Comparison of ENCODE assay signal across 1 cellular context in the genomic region with DNA sequence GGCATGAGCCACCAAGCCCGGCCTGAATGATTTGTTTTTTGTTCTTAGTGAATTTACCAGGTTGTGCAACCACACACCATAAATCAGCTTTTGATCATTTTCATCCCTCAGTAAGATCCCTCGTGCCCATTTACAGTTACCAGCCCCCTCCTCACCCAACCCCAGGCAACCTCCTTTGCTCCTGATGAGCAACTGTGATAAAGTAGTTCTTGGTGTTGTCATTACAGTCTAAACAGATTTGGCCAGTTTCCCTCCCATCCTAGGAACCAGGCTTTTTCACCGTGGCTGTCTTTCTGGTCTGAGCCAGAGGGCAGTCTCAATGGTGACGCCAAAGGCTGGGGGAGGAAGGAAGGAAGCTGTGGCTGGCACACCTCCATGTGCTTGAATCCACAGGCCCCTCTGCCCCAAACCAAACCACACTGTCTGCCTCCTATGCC.
TF ChIP-seq lines count a peak whose summit lies in the region.

No MANE protein-coding gene starts in this region.

TF ChIP-seq in HepG2, 621 proteins besides CTCF, POLR2A, EP300 and RAD21 (continued from another document):
- TF ChIP-seq KIAA2018 (CRISPR knock-in tag; IDR thresholded peaks at IDR 0.05; ENCODE audit: borderline replicate concordance) (no peak), MXD4 (CRISPR knock-in tag; IDR thresholded peaks at IDR 0.05) (no peak), MAZ (IDR thresholded peaks at IDR 0.05; ENCODE audit: borderline replicate concordance, low read depth, low read length) (no peak), MAZ (CRISPR knock-in tag; IDR thresholded peaks at IDR 0.05; ENCODE audit: low read depth) (no peak), THYN1 (CRISPR knock-in tag; IDR thresholded peaks at IDR 0.05; ENCODE audit: borderline replicate concordance, low read depth) (no peak), ZNF138 (CRISPR knock-in tag; IDR thresholded peaks at IDR 0.05; ENCODE audit: low read depth) (no peak), ZBTB7B (CRISPR knock-in tag; IDR thresholded peaks at IDR 0.05) (no peak), MED1 (CRISPR knock-in tag; IDR thresholded peaks at IDR 0.05) (0 out of 2 replicates have a peak, but pooled peaks have one; percentile 32), ZBTB34 (CRISPR knock-in tag; IDR thresholded peaks at IDR 0.05) (no peak), CREBL2 (CRISPR knock-in tag; IDR thresholded peaks at IDR 0.05; ENCODE audit: borderline replicate concordance) (no peak), CHD2 (IDR thresholded peaks at IDR 0.05; ENCODE audit: low read depth, low read length) (no peak), ZNF577 (CRISPR knock-in tag; IDR thresholded peaks at IDR 0.05; ENCODE audit: borderline replicate concordance, low read depth) (no peak)
- TF ChIP-seq, protein P1, sequence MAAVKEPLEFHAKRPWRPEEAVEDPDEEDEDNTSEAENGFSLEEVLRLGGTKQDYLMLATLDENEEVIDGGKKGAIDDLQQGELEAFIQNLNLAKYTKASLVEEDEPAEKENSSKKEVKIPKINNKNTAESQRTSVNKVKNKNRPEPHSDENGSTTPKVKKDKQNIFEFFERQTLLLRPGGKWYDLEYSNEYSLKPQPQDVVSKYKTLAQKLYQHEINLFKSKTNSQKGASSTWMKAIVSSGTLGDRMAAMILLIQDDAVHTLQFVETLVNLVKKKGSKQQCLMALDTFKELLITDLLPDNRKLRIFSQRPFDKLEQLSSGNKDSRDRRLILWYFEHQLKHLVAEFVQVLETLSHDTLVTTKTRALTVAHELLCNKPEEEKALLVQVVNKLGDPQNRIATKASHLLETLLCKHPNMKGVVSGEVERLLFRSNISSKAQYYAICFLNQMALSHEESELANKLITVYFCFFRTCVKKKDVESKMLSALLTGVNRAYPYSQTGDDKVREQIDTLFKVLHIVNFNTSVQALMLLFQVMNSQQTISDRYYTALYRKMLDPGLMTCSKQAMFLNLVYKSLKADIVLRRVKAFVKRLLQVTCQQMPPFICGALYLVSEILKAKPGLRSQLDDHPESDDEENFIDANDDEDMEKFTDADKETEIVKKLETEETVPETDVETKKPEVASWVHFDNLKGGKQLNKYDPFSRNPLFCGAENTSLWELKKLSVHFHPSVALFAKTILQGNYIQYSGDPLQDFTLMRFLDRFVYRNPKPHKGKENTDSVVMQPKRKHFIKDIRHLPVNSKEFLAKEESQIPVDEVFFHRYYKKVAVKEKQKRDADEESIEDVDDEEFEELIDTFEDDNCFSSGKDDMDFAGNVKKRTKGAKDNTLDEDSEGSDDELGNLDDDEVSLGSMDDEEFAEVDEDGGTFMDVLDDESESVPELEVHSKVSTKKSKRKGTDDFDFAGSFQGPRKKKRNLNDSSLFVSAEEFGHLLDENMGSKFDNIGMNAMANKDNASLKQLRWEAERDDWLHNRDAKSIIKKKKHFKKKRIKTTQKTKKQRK (IDR thresholded peaks at IDR 0.05; ENCODE audit: low read length), result no peak
- TF ChIP-seq, protein P2, sequence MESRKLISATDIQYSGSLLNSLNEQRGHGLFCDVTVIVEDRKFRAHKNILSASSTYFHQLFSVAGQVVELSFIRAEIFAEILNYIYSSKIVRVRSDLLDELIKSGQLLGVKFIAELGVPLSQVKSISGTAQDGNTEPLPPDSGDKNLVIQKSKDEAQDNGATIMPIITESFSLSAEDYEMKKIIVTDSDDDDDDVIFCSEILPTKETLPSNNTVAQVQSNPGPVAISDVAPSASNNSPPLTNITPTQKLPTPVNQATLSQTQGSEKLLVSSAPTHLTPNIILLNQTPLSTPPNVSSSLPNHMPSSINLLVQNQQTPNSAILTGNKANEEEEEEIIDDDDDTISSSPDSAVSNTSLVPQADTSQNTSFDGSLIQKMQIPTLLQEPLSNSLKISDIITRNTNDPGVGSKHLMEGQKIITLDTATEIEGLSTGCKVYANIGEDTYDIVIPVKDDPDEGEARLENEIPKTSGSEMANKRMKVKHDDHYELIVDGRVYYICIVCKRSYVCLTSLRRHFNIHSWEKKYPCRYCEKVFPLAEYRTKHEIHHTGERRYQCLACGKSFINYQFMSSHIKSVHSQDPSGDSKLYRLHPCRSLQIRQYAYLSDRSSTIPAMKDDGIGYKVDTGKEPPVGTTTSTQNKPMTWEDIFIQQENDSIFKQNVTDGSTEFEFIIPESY (CRISPR knock-in tag; IDR thresholded peaks at IDR 0.05), result no peak
